Comparison of ENCODE assay signal across 8 cellular contexts in genomic region chr12:32533971-32534590, GRCh38.
DNase-seq lines count a peak whose midpoint lies in the region; ATAC-seq and TF ChIP-seq lines count a peak whose summit lies in the region.

No MANE protein-coding gene starts in this region.

- H3K9me3 ChIP-seq in MG63 (no peaks in the 10 kb centered on the region), suprapubic skin (no peaks in the 10 kb centered on the region)

- peaks cover 21% of the 10 kb centered on the region for H3K4me1 Mint-ChIP-seq in endothelial cell (ENCODE audit: unreplicated experiment)

- TF ChIP-seq POLR2A in suprapubic skin (IDR thresholded peaks at IDR 0.05), result no peak

- H3K4me3 ChIP-seq in MG63 (peak overlapping the region; percentile 49), suprapubic skin (peak overlapping the region; percentile 38)

- H3K27ac ChIP-seq in suprapubic skin, result peak overlapping the region; percentile 63

- no peak for TF ChIP-seq EP300 in suprapubic skin (IDR thresholded peaks at IDR 0.05)

- no peak for TF ChIP-seq CTCF in suprapubic skin (IDR thresholded peaks at IDR 0.05)
- no peak for TF ChIP-seq CTCF in endothelial cell (IDR thresholded peaks at IDR 0.05; ENCODE audit: unreplicated experiment)

- H3K9me3 Mint-ChIP-seq in endothelial cell (ENCODE audit: unreplicated experiment), result no peaks in the 10 kb centered on the region

- H3K4me3 Mint-ChIP-seq in endothelial cell (ENCODE audit: unreplicated experiment), result no peak overlapping the region

- DNase-seq in Caki2 (ENCODE audit: low read depth) (peak; percentile 92), MG63 (peak; percentile 95), brain pericyte (ENCODE audit: low read depth, low spot score) (peak; percentile 61), left kidney (ENCODE audit: low read depth, low spot score) (peak; percentile 58), suprapubic skin (ENCODE audit: low spot score in 2 of 2) (no peak), endothelial cell (ENCODE audit: low spot score) (no peak), NCI-H187 treated with DMSO at 0.1 percent for 48 hours (lab: John Stamatoyannopoulos, UW) (no peak)

- H3K4me1 ChIP-seq in suprapubic skin, result peaks cover 29% of the 10 kb centered on the region

- in situ Hi-C loops in Caki2 (cut with HindIII; ENCODE audit: low pct_unique_long_range_greater_than_20kb, low sequenced_read_pairs), result no loop called here

- no peaks in the 10 kb centered on the region for H3K36me3 Mint-ChIP-seq in endothelial cell (ENCODE audit: low read depth, unreplicated experiment)

- H3K27me3 ChIP-seq in MG63 (no peaks in the 10 kb centered on the region), suprapubic skin (no peaks in the 10 kb centered on the region)

- 6% methylated on average over 6 of the region's 6 CpGs for WGBS in suprapubic skin

- ATAC-seq in GM21447 (IDR thresholded peaks at IDR 0.05; ENCODE audit: unreplicated experiment), result peak; percentile 55

- H3K27me3 Mint-ChIP-seq in endothelial cell (ENCODE audit: unreplicated experiment), result no peaks in the 10 kb centered on the region

- H3K27ac Mint-ChIP-seq in endothelial cell (ENCODE audit: unreplicated experiment), result no peak overlapping the region

- H3K36me3 ChIP-seq in MG63 (no peaks in the 10 kb centered on the region), suprapubic skin (no peaks in the 10 kb centered on the region)

Comparison
In these comparisons a context has a peak if more than half of its experiments do, and no peak if none do; other contexts are left out.
1. DNase-seq: peak in Caki2 (single experiment), MG63 (single experiment), brain pericyte (single experiment) and left kidney (single experiment); none in suprapubic skin (0 of 2), endothelial cell (single experiment) and NCI-H187 treated with DMSO at 0.1 percent for 48 hours (single experiment).